ENCODE assay signal across 1 cellular context in the genomic region with DNA sequence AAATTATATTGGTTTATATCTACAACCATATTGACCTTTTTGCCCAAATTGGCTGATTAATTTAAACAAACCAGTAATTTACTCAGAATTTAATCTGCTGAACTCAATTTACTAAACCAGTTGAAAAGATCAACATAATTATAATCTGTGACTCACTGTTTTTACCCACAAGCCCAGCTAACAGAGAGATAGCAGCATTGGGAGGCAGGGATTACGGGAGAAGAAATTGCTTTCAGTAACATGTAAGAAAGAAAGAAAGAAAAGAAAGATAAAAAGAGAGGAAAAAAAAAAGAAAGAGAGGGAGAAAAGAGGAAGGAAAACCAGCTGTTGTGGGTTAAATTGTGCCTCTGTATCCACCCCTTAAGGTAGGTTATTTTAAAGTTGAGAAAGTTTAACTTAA.
TF ChIP-seq lines count a peak whose summit lies in the region.

No MANE protein-coding gene starts in this region.

TF ChIP-seq in K562, 482 proteins besides CTCF, POLR2A, EP300 and RAD21 (continued from another document):
- TF ChIP-seq, protein P1, sequence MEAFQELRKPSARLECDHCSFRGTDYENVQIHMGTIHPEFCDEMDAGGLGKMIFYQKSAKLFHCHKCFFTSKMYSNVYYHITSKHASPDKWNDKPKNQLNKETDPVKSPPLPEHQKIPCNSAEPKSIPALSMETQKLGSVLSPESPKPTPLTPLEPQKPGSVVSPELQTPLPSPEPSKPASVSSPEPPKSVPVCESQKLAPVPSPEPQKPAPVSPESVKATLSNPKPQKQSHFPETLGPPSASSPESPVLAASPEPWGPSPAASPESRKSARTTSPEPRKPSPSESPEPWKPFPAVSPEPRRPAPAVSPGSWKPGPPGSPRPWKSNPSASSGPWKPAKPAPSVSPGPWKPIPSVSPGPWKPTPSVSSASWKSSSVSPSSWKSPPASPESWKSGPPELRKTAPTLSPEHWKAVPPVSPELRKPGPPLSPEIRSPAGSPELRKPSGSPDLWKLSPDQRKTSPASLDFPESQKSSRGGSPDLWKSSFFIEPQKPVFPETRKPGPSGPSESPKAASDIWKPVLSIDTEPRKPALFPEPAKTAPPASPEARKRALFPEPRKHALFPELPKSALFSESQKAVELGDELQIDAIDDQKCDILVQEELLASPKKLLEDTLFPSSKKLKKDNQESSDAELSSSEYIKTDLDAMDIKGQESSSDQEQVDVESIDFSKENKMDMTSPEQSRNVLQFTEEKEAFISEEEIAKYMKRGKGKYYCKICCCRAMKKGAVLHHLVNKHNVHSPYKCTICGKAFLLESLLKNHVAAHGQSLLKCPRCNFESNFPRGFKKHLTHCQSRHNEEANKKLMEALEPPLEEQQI (IDR thresholded peaks at IDR 0.05), result peak; percentile 61; the same call in 1 of the 2 replicates
- peak; percentile 47; the same call in 1 of the 2 replicates for TF ChIP-seq TEAD4 (IDR thresholded peaks at IDR 0.05; ENCODE audit: low read length)
- no peak for TF ChIP-seq TEAD4 (CRISPR knock-in tag; IDR thresholded peaks at IDR 0.05; ENCODE audit: borderline replicate concordance)
- peak; percentile 56 for TF ChIP-seq JUN (IDR thresholded peaks at IDR 0.05; ENCODE audit: borderline replicate concordance, low read depth, low read length)
- no peak for TF ChIP-seq JUN (CRISPR knock-in tag; IDR thresholded peaks at IDR 0.05; ENCODE audit: borderline replicate concordance)
- peak; percentile 82 for TF ChIP-seq FOSL1 (tag; conservative IDR thresholded peaks at IDR 0.05)
- TF ChIP-seq KDM1A (IDR thresholded peaks at IDR 0.05), result peak; percentile 81 to 82
- TF ChIP-seq BCL6 (CRISPR knock-in tag; IDR thresholded peaks at IDR 0.05), result no peak
- TF ChIP-seq, protein P2, sequence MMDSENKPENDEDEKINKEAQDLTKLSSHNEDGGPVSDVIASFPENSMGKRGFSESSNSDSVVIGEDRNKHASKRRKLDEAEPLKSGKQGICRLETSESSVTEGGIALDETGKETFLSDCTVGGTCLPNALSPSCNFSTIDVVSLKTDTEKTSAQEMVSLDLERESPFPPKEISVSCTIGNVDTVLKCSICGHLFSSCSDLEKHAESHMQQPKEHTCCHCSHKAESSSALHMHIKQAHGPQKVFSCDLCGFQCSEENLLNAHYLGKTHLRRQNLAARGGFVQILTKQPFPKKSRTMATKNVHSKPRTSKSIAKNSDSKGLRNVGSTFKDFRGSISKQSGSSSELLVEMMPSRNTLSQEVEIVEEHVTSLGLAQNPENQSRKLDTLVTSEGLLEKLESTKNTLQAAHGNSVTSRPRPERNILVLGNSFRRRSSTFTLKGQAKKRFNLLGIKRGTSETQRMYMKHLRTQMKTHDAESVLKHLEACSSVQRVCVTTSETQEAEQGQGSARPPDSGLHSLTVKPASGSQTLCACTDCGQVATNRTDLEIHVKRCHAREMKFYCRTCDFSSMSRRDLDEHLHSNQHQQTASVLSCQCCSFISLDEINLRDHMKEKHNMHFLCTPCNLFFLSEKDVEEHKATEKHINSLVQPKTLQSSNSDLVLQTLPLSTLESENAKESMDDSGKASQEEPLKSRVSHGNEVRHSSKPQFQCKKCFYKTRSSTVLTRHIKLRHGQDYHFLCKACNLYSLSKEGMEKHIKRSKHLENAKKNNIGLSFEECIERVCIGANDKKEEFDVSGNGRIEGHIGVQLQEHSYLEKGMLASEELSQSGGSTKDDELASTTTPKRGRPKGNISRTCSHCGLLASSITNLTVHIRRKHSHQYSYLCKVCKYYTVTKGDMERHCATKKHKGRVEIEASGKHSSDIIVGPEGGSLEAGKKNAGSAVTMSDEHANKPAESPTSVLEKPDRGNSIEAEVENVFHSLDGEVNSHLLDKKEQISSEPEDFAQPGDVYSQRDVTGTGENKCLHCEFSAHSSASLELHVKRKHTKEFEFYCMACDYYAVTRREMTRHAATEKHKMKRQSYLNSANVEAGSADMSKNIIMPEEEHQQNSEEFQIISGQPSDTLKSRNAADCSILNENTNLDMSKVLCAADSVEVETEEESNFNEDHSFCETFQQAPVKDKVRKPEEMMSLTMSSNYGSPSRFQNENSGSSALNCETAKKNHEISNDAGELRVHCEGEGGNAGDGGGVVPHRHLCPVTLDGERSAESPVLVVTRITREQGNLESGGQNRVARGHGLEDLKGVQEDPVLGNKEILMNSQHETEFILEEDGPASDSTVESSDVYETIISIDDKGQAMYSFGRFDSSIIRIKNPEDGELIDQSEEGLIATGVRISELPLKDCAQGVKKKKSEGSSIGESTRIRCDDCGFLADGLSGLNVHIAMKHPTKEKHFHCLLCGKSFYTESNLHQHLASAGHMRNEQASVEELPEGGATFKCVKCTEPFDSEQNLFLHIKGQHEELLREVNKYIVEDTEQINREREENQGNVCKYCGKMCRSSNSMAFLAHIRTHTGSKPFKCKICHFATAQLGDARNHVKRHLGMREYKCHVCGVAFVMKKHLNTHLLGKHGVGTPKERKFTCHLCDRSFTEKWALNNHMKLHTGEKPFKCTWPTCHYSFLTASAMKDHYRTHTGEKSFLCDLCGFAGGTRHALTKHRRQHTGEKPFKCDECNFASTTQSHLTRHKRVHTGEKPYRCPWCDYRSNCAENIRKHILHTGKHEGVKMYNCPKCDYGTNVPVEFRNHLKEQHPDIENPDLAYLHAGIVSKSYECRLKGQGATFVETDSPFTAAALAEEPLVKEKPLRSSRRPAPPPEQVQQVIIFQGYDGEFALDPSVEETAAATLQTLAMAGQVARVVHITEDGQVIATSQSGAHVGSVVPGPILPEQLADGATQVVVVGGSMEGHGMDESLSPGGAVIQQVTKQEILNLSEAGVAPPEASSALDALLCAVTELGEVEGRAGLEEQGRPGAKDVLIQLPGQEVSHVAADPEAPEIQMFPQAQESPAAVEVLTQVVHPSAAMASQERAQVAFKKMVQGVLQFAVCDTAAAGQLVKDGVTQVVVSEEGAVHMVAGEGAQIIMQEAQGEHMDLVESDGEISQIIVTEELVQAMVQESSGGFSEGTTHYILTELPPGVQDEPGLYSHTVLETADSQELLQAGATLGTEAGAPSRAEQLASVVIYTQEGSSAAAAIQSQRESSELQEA (IDR thresholded peaks at IDR 0.05; ENCODE audit: low read depth), result peak; percentile 21; the same call in 1 of the 2 replicates
- TF ChIP-seq, protein P3, sequence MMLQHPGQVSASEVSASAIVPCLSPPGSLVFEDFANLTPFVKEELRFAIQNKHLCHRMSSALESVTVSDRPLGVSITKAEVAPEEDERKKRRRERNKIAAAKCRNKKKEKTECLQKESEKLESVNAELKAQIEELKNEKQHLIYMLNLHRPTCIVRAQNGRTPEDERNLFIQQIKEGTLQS (IDR thresholded peaks at IDR 0.05), result peak; percentile 67
- TF ChIP-seq, protein P3 (CRISPR knock-in tag; conservative IDR thresholded peaks at IDR 0.05), result no peak
- peak; percentile 63; the same call in 1 of the 2 replicates for TF ChIP-seq CBFA2T3 (IDR thresholded peaks at IDR 0.05)
- peak; percentile 79 for TF ChIP-seq SMARCA4 (IDR thresholded peaks at IDR 0.05)
- TF ChIP-seq MTA2 (IDR thresholded peaks at IDR 0.05; ENCODE audit: low read depth), result 0 out of 2 replicates have a peak, but pooled peaks have one; percentile 35
- no peak for TF ChIP-seq SREBF2 (CRISPR knock-in tag; IDR thresholded peaks at IDR 0.05)
- TF ChIP-seq TBP (optimal IDR thresholded peaks at IDR 0.05; ENCODE audit: low read depth, low read length), result no peak
- TF ChIP-seq MTA1 (IDR thresholded peaks at IDR 0.05; ENCODE audit: borderline replicate concordance), result peak; percentile 58; the same call in 1 of the 2 replicates
- TF ChIP-seq RCOR1 (IDR thresholded peaks at IDR 0.05; ENCODE audit: borderline replicate concordance in 1 of 2, low read depth in 2 of 2, low read length in 2 of 2), result peak in 1 of 2 experiments; percentile 89; a peak in 2 of 4 replicates
- no peak for TF ChIP-seq NR2C1 (IDR thresholded peaks at IDR 0.05)
- TF ChIP-seq NR2C1 (tag; IDR thresholded peaks at IDR 0.05), result no peak
- no peak for TF ChIP-seq ZNF23 (CRISPR knock-in tag; IDR thresholded peaks at IDR 0.05)
- TF ChIP-seq DACH1 (IDR thresholded peaks at IDR 0.05; ENCODE audit: partially characterized antibody), result peak; percentile 15
- TF ChIP-seq DPF2 (IDR thresholded peaks at IDR 0.05), result peak; percentile 84
- TF ChIP-seq MIER1 (IDR thresholded peaks at IDR 0.05; ENCODE audit: low read depth), result 0 out of 2 replicates have a peak, but pooled peaks have one; percentile 15
- TF ChIP-seq, protein P4, sequence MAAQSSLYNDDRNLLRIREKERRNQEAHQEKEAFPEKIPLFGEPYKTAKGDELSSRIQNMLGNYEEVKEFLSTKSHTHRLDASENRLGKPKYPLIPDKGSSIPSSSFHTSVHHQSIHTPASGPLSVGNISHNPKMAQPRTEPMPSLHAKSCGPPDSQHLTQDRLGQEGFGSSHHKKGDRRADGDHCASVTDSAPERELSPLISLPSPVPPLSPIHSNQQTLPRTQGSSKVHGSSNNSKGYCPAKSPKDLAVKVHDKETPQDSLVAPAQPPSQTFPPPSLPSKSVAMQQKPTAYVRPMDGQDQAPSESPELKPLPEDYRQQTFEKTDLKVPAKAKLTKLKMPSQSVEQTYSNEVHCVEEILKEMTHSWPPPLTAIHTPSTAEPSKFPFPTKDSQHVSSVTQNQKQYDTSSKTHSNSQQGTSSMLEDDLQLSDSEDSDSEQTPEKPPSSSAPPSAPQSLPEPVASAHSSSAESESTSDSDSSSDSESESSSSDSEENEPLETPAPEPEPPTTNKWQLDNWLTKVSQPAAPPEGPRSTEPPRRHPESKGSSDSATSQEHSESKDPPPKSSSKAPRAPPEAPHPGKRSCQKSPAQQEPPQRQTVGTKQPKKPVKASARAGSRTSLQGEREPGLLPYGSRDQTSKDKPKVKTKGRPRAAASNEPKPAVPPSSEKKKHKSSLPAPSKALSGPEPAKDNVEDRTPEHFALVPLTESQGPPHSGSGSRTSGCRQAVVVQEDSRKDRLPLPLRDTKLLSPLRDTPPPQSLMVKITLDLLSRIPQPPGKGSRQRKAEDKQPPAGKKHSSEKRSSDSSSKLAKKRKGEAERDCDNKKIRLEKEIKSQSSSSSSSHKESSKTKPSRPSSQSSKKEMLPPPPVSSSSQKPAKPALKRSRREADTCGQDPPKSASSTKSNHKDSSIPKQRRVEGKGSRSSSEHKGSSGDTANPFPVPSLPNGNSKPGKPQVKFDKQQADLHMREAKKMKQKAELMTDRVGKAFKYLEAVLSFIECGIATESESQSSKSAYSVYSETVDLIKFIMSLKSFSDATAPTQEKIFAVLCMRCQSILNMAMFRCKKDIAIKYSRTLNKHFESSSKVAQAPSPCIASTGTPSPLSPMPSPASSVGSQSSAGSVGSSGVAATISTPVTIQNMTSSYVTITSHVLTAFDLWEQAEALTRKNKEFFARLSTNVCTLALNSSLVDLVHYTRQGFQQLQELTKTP (IDR thresholded peaks at IDR 0.05; ENCODE audit: low read depth in 1 of 2, partially characterized antibody in 2 of 2), result peak in 1 of 2 experiments; percentile 64
- TF ChIP-seq LEF1 (IDR thresholded peaks at IDR 0.05), result peak; percentile 59; the same call in 1 of the 2 replicates
